8 cellular contexts compared by ENCODE assay signal in genomic region chr1:156571959-156572662, GRCh38. TPM values are rescaled to one million over a fixed set of nuclear protein-coding genes. Genes with fewer than 3 reads are reported as not detected.
DNase-seq lines count a peak whose midpoint lies in the region; ATAC-seq and FAIRE-seq lines count a peak whose summit lies in the region.

Gene IQGAP3, minus strand, starts transcription at chr1:156572565. Its CDS starts 36 bp downstream, at chr1:156572529.

- DNase-seq in GM18507 (ENCODE audit: extremely low spot score, insufficient read length, low read depth), result peak; percentile 89
- peak; percentile 3 for DNase-seq in NCI-H524 treated with DMSO at 0.1 percent for 48 hours (lab: John Stamatoyannopoulos, UW)
- peak; percentile 83 for DNase-seq in activated CD4-positive, alpha-beta T cell treated with anti-CD3 and anti-CD28 coated beads for 48 hours
- peak; percentile 68 for DNase-seq in dedifferentiated amniotic fluid mesenchymal stem cell (ENCODE audit: extremely low spot score)
- DNase-seq in left lobe of liver (ENCODE audit: low spot score), result peak; percentile 87
- peak in 3 of 4 experiments; percentile 43 to 61 (median 59) for DNase-seq in stimulated activated CD4-positive, alpha-beta T cell treated with anti-CD3 and anti-CD28 coated beads, Interleukin-1b, Interleukin-23, amount 100 ng/mL, for 24 hours (ENCODE audit: low read depth in 4 of 4, low spot score in 1 of 4)

- ATAC-seq in HG03280 (IDR thresholded peaks at IDR 0.05; ENCODE audit: unreplicated experiment), result peak; percentile 92
- ATAC-seq in left lobe of liver, result peak; percentile 99
- no peak for ATAC-seq in GM18519 (IDR thresholded peaks at IDR 0.05; ENCODE audit: low FRiP score, unreplicated experiment)

- peak; percentile 73 for FAIRE-seq in GM18507 (lab: Jason Lieb, UNC)

RNA-seq across cellular contexts. Expression of gene IQGAP3, which starts in this region (rescaled TPM):
- 0.23 TPM for total RNA-seq in left lobe of liver

Comparison
In these comparisons a context has a peak if more than half of its experiments do, and no peak if none do; other contexts are left out.
1. Peak in DNase-seq and ATAC-seq in left lobe of liver; RNA of the gene not detected or under 1 TPM.
2. DNase-seq: peak in every context shown above with its lines; median percentile 89 in GM18507; 87 in left lobe of liver; 83 in activated CD4-positive, alpha-beta T cell treated with anti-CD3 and anti-CD28 coated beads for 48 hours; 68 in dedifferentiated amniotic fluid mesenchymal stem cell; 59 in stimulated activated CD4-positive, alpha-beta T cell treated with anti-CD3 and anti-CD28 coated beads, Interleukin-1b, Interleukin-23, amount 100 ng/mL, for 24 hours; 3 in NCI-H524 treated with DMSO at 0.1 percent for 48 hours.